In genomic region chr20:37406010-37406998, GRCh38 we compare ENCODE assay signal across 8 cellular contexts.
A peak's percentile ranks its signal among the peaks of the same experiment; 100 is the strongest.
DNase-seq lines count a peak whose midpoint lies in the region; ATAC-seq, FAIRE-seq and TF ChIP-seq lines count a peak whose summit lies in the region.

No MANE protein-coding gene starts in this region.

- H3K27ac Mint-ChIP-seq in CD4-positive, CD25-positive, alpha-beta regulatory T cell, result no peak overlapping the region
- no peak overlapping the region for H3K27ac Mint-ChIP-seq in activated T-cell treated with anti-CD3 and anti-CD28 coated beads, Interleukin-2, amount 50 U/mL, for 24 hours

- H3K9me3 Mint-ChIP-seq in CD4-positive, CD25-positive, alpha-beta regulatory T cell, result no peaks in the 10 kb centered on the region
- no peaks in the 10 kb centered on the region for H3K9me3 Mint-ChIP-seq in activated T-cell treated with anti-CD3 and anti-CD28 coated beads, Interleukin-2, amount 50 U/mL, for 24 hours

- no peaks in the 10 kb centered on the region for H3K36me3 ChIP-seq in CD4-positive, CD25-positive, alpha-beta regulatory T cell (ENCODE audit: control insufficient read depth, insufficient read depth, low read length)
- peaks cover 0 to 11% (median 0%) of the 10 kb centered on the region in 3 donors for H3K36me3 ChIP-seq in pancreas

- H3K36me3 Mint-ChIP-seq in CD4-positive, CD25-positive, alpha-beta regulatory T cell, result no peaks in the 10 kb centered on the region
- no peaks in the 10 kb centered on the region for H3K36me3 Mint-ChIP-seq in activated T-cell treated with anti-CD3 and anti-CD28 coated beads, Interleukin-2, amount 50 U/mL, for 24 hours (ENCODE audit: low read depth)

- peak; percentile 45 for TF ChIP-seq POLR2A in GM19193 (IDR thresholded peaks at IDR 0.05; ENCODE audit: extremely low read depth, insufficient read depth, insufficient read length)

- H3K4me1 ChIP-seq in CD4-positive, CD25-positive, alpha-beta regulatory T cell (ENCODE audit: control insufficient read depth, insufficient read depth, low read length, poor library complexity, severe bottlenecking), result peaks cover 8% of the 10 kb centered on the region
- H3K4me1 ChIP-seq in foreskin keratinocyte, result no peaks in the 10 kb centered on the region
- H3K4me1 ChIP-seq in pancreas, result peaks cover 0 to 5% (median 0%) of the 10 kb centered on the region in 3 donors

- H3K4me1 Mint-ChIP-seq in CD4-positive, CD25-positive, alpha-beta regulatory T cell, result peaks cover 0 to 18% (median 0%) of the 10 kb centered on the region in 4 donors
- peaks cover 11% of the 10 kb centered on the region for H3K4me1 Mint-ChIP-seq in activated T-cell treated with anti-CD3 and anti-CD28 coated beads, Interleukin-2, amount 50 U/mL, for 24 hours (ENCODE audit: low read depth)

- intact Hi-C loops in pancreas (cut with DNase I), result loop anchor here in 1 of 3 donors (10.0 kb wide), 1 partner anchor 88 kb away; no protein-coding TSS in a partner anchor

- FAIRE-seq in pancreas (lab: Jason Lieb, UNC), result no peak

- H3K9me3 ChIP-seq in CD4-positive, CD25-positive, alpha-beta regulatory T cell (ENCODE audit: control insufficient read depth in 2 of 2, low read length in 2 of 2), result no peaks in the 10 kb centered on the region
- no peaks in the 10 kb centered on the region for H3K9me3 ChIP-seq in pancreas

- no peak for TF ChIP-seq CTCF in foreskin keratinocyte (conservative IDR thresholded peaks at IDR 0.05)
- no peak for TF ChIP-seq CTCF in pancreas (IDR thresholded peaks at IDR 0.05)

- 8% methylated on average over 47 to 49 of the region's 49 CpGs for WGBS in pancreas, 2 donors

- ATAC-seq in CD4-positive, CD25-positive, alpha-beta regulatory T cell (ENCODE audit: low read depth in 2 of 2), result peak in 1 of 2 donors; percentile 28
- ATAC-seq in foreskin keratinocyte (peak; percentile 15), pancreas (peak; percentile 72 to 79 (median 76)), GM21786 (IDR thresholded peaks at IDR 0.05; ENCODE audit: unreplicated experiment) (no peak), GM19395 (IDR thresholded peaks at IDR 0.05; ENCODE audit: unreplicated experiment) (no peak)

- peak in 2 of 3 donors; percentile 2 to 35 for DNase-seq in CD4-positive, CD25-positive, alpha-beta regulatory T cell
- DNase-seq in NCI-H2196 (lab: John Stamatoyannopoulos, UW; ENCODE audit: unreplicated experiment) (peak; percentile 79), foreskin keratinocyte (no peak), pancreas (peak in 3 of 6 donors; percentile 38 to 80 (median 50))
- DNase-seq in activated T-cell treated with anti-CD3 and anti-CD28 coated beads, Interleukin-2, amount 50 U/mL, for 24 hours, result peak; percentile 74

- H3K27me3 Mint-ChIP-seq in CD4-positive, CD25-positive, alpha-beta regulatory T cell, result peaks cover 22% of the 10 kb centered on the region
- peaks cover 39% of the 10 kb centered on the region for H3K27me3 Mint-ChIP-seq in activated T-cell treated with anti-CD3 and anti-CD28 coated beads, Interleukin-2, amount 50 U/mL, for 24 hours

- H3K27ac ChIP-seq in CD4-positive, CD25-positive, alpha-beta regulatory T cell (ENCODE audit: insufficient read depth, low read length, poor library complexity, severe bottlenecking), result no peak overlapping the region
- H3K27ac ChIP-seq in foreskin keratinocyte (no peak overlapping the region), pancreas (no peak overlapping the region)

- H3K4me3 Mint-ChIP-seq in CD4-positive, CD25-positive, alpha-beta regulatory T cell, result peak overlapping the region in 3 of 4 donors; percentile 64 to 79 (median 77)
- peak overlapping the region; percentile 48 for H3K4me3 Mint-ChIP-seq in activated T-cell treated with anti-CD3 and anti-CD28 coated beads, Interleukin-2, amount 50 U/mL, for 24 hours

- peak overlapping the region; percentile 26 for H3K4me3 ChIP-seq in CD4-positive, CD25-positive, alpha-beta regulatory T cell (ENCODE audit: low read depth, low read length)
- H3K4me3 ChIP-seq in pancreas, result peak overlapping the region in 3 of 4 donors; percentile 15 to 41 (median 17)

- no peaks in the 10 kb centered on the region for H3K27me3 ChIP-seq in CD4-positive, CD25-positive, alpha-beta regulatory T cell (ENCODE audit: control insufficient read depth, insufficient read depth, low read length)
- H3K27me3 ChIP-seq in foreskin keratinocyte (peaks cover 36% of the 10 kb centered on the region), pancreas (no peaks in the 10 kb centered on the region)

Comparison
In these comparisons a context has a peak if more than half of its experiments do, and no peak if none do; other contexts are left out.
1. ATAC-seq: peak in foreskin keratinocyte (single experiment) and pancreas (4 of 4); none in GM21786 (single experiment) and GM19395 (single experiment).
2. DNase-seq: peak in CD4-positive, CD25-positive, alpha-beta regulatory T cell (2 of 3), NCI-H2196 (single experiment) and activated T-cell treated with anti-CD3 and anti-CD28 coated beads, Interleukin-2, amount 50 U/mL, for 24 hours (single experiment); none in foreskin keratinocyte (0 of 2).